In the genomic region with DNA sequence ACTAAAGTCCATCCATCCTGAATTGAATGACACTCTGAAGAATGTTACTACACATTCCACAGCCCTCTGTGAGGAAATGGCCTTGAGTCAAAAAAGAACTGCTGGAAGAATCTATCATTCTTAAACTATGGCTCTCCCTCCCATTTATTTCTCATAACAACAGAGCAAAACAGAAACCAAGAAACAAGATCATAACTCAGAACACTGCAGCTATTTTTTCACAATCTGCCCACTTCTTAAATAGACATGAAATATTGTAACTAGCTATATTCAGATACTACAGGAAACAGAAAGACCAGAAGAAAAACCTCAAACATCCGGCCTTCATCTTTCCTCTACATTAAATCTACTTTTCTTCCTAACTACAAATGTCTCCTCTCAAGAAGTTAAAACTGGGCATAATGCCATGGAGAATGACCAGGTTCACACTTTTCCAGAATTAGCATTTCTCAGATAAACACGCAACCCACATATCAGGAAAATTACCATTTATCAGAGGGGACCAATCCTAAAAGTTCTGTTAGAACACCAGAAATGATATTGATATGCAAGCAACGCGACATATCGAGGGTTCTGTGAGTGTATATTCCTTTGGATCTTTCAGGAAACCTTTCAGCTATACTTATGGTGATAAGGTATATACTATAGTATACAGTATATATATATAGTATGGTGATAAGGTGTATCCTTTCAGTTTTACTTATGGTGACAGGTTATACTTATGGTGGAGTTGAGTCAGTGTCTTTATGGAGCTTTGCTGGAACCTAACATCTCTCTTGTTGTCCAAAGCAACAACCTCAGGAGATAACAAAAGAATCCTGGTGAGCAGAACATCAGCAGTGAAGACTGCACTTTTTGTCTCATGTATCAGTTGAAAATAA, we compare ENCODE assay signal across 9 cellular contexts.
A peak's percentile ranks its signal among the peaks of the same experiment; 100 is the strongest.
DNase-seq lines count a peak whose midpoint lies in the region; ATAC-seq, FAIRE-seq and TF ChIP-seq lines count a peak whose summit lies in the region.
"Had no signal": no experiment of that assay in that cellular context is flagged by ENCODE, and none has a peak within 500 bp of the region (broad histone marks: within the 10 kb centered on the region; RNA-seq: fewer than 3 reads in every experiment).

No MANE protein-coding gene starts in this region.

- peak; percentile 91 for DNase-seq in AG10803 (ENCODE audit: low read depth)
- DNase-seq in activated CD4-positive, alpha-beta memory T cell treated with anti-CD3 and anti-CD28 coated beads for 36 hours = no peak
- DNase-seq in kidney = no peak
- DNase-seq in upper lobe of left lung = no peak
- DNase-seq in stimulated activated CD4-positive, alpha-beta T cell treated with anti-CD3 and anti-CD28 coated beads, Interleukin-2, amount 100 ng/mL, for 24 hours = no peak
- no peak for DNase-seq in NCI-H128 (lab: John Stamatoyannopoulos, UW; ENCODE audit: unreplicated experiment)

- peaks cover 2% of the 10 kb centered on the region for H3K36me3 Mint-ChIP-seq in activated CD4-positive, alpha-beta memory T cell treated with anti-CD3 and anti-CD28 coated beads for 36 hours

- TF ChIP-seq CTCF in AG10803 (conservative IDR thresholded peaks at IDR 0.05; ENCODE audit: low read length) = no peak
- TF ChIP-seq CTCF in kidney (IDR thresholded peaks at IDR 0.05; ENCODE audit: borderline replicate concordance, extremely low read depth, insufficient read depth) = no peak
- no peak for TF ChIP-seq CTCF in upper lobe of left lung (IDR thresholded peaks at IDR 0.05)

- ATAC-seq in GM19023 (IDR thresholded peaks at IDR 0.05; ENCODE audit: unreplicated experiment) (peak; percentile 42), HG03378 (IDR thresholded peaks at IDR 0.05; ENCODE audit: unreplicated experiment) (peak; percentile 68), upper lobe of left lung (ENCODE audit: low FRiP score in 2 of 2) (no peak)

- H3K27me3 Mint-ChIP-seq in activated CD4-positive, alpha-beta memory T cell treated with anti-CD3 and anti-CD28 coated beads for 36 hours = no peaks in the 10 kb centered on the region

- TF ChIP-seq EP300 in upper lobe of left lung (IDR thresholded peaks at IDR 0.05) = no peak

- peak overlapping the region in 1 of 2 donors; percentile 51 for H3K9ac ChIP-seq in kidney (ENCODE audit: low read length in 2 of 2)

- peaks cover 0 to 4% of the 10 kb centered on the region in 2 donors for H3K4me1 ChIP-seq in kidney (ENCODE audit: control insufficient read depth in 1 of 2, insufficient read depth in 1 of 2, low read depth in 1 of 2, low read length in 2 of 2)
- H3K4me1 ChIP-seq in upper lobe of left lung = peaks cover 23 to 32% (median 29%) of the 10 kb centered on the region in 4 donors

- TF ChIP-seq POLR2A in upper lobe of left lung (IDR thresholded peaks at IDR 0.05) = no peak

- peaks cover 2% of the 10 kb centered on the region for H3K9me3 Mint-ChIP-seq in activated CD4-positive, alpha-beta memory T cell treated with anti-CD3 and anti-CD28 coated beads for 36 hours

- no peaks in the 10 kb centered on the region for H3K27me3 ChIP-seq in upper lobe of left lung

- POLR2A ChIA-PET in activated CD4-positive, alpha-beta memory T cell treated with anti-CD3 and anti-CD28 coated beads for 36 hours (lab: Charles Lee) = interaction anchor here (0.7 to 4.5 kb wide), 12 partner anchors 19 to 269 kb away, joined by 3 to 56 read pairs (median 4); a partner anchor contains a TSS

- CTCF ChIA-PET in activated CD4-positive, alpha-beta memory T cell treated with anti-CD3 and anti-CD28 coated beads for 36 hours (lab: Charles Lee) = interaction anchor here (0.7 to 4.2 kb wide), 9 partner anchors 20 to 270 kb away, joined by 3 to 55 read pairs (median 6); a partner anchor contains a TSS

- H3K4me3 ChIP-seq in AG10803 (ENCODE audit: low read length) = no peak overlapping the region
- H3K4me3 ChIP-seq in kidney (ENCODE audit: low read length in 2 of 2) = no peak overlapping the region
- H3K4me3 ChIP-seq in upper lobe of left lung = no peak overlapping the region

- WGBS in upper lobe of left lung, 2 donors = 44 to 63% methylated on average over 5 of the region's 5 CpGs

- FAIRE-seq in kidney (lab: Jason Lieb, UNC) = peak; percentile 81
- FAIRE-seq: H1 had no signal

- H3K36me3 ChIP-seq in kidney (ENCODE audit: control insufficient read depth in 1 of 2, insufficient read depth in 2 of 2, low read length in 2 of 2) (no peaks in the 10 kb centered on the region), upper lobe of left lung (no peaks in the 10 kb centered on the region)

- peak overlapping the region; percentile 45 for H3K4me3 Mint-ChIP-seq in activated CD4-positive, alpha-beta memory T cell treated with anti-CD3 and anti-CD28 coated beads for 36 hours

- H3K27ac ChIP-seq in kidney (ENCODE audit: low read depth in 2 of 2, low read length in 2 of 2) = peak overlapping the region; percentile 52 to 59
- peak overlapping the region; percentile 40 to 97 (median 72) for H3K27ac ChIP-seq in upper lobe of left lung

- intact Hi-C loops in activated CD4-positive, alpha-beta memory T cell treated with anti-CD3 and anti-CD28 coated beads for 36 hours (cut with micrococcal nuclease) = loop anchor here (1.0 to 5.0 kb wide), 7 partner anchors 20 to 668 kb away; a partner anchor contains a TSS
- intact Hi-C loops in kidney (cut with DNase I) = no loop called here

- no peaks in the 10 kb centered on the region for H3K9me3 ChIP-seq in kidney (ENCODE audit: control insufficient read depth in 1 of 2, low read length in 2 of 2)
- no peaks in the 10 kb centered on the region for H3K9me3 ChIP-seq in upper lobe of left lung

- peak overlapping the region; percentile 83 for H3K27ac Mint-ChIP-seq in activated CD4-positive, alpha-beta memory T cell treated with anti-CD3 and anti-CD28 coated beads for 36 hours

- peaks cover 39% of the 10 kb centered on the region for H3K4me1 Mint-ChIP-seq in activated CD4-positive, alpha-beta memory T cell treated with anti-CD3 and anti-CD28 coated beads for 36 hours (ENCODE audit: low read depth)

Comparison
In these comparisons a context has a peak if more than half of its experiments do, and no peak if none do; other contexts are left out.
1. ATAC-seq: peak in GM19023 (single experiment) and HG03378 (single experiment); none in upper lobe of left lung (0 of 2).